In the genomic region with DNA sequence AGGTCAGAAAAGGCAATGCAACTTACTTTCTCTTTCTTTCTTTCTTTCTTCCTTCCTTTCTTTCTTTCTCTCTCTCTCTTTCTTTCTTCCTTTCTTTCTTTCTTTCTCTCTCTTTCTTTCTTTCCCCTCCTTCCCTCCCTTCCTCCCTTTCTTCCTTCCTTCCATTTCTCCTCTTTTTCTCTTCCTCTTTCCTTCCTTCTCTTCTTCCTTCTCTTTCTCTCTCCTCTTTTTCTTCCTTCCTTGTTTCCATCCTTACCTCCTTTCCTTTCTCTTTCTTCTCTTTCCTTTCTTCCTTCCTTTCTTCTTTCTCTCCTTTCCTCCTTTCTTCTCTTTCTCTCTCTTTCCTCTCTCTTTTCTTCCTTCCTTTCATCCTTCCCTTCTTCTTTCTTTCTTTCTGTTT, we compare ENCODE assay signal across 2 cellular contexts.
A peak's percentile ranks its signal among the peaks of the same experiment; 100 is the strongest.
TF ChIP-seq lines count a peak whose summit lies in the region.

No MANE protein-coding gene starts in this region.

TF ChIP-seq in HEK293, 187 proteins besides CTCF, POLR2A, EP300 and RAD21:
- TF ChIP-seq ZNF140 (tag by site-specific recombination; IDR thresholded peaks at IDR 0.05) = no peak
- TF ChIP-seq PRDM1 (tag by site-specific recombination; IDR thresholded peaks at IDR 0.05) = peak; percentile 95
- no peak for TF ChIP-seq ZNF362 (tag by site-specific recombination; IDR thresholded peaks at IDR 0.05)
- 0 out of 2 replicates have a peak, but pooled peaks have one; percentile 18 for TF ChIP-seq ZNF791 (tag by site-specific recombination; IDR thresholded peaks at IDR 0.05)
- TF ChIP-seq ZNF16 (tag by site-specific recombination; IDR thresholded peaks at IDR 0.05; ENCODE audit: low read depth) = no peak
- peak; percentile 29; the same call in 1 of the 2 replicates for TF ChIP-seq ZNF701 (tag by site-specific recombination; IDR thresholded peaks at IDR 0.05)
- TF ChIP-seq ZNF571 (tag by site-specific recombination; IDR thresholded peaks at IDR 0.05) = 0 out of 2 replicates have a peak, but pooled peaks have one; percentile 42
- 0 out of 2 replicates have a peak, but pooled peaks have one; percentile 64 for TF ChIP-seq ZNF776 (tag by site-specific recombination; IDR thresholded peaks at IDR 0.05; ENCODE audit: borderline replicate concordance)
- peak; percentile 94 for TF ChIP-seq ZNF366 (tag by site-specific recombination; conservative IDR thresholded peaks at IDR 0.05)

TF ChIP-seq in K562, 482 proteins besides CTCF, POLR2A, EP300 and RAD21:
- TF ChIP-seq RREB1 (CRISPR knock-in tag; IDR thresholded peaks at IDR 0.05) (no peak), NCOA1 (IDR thresholded peaks at IDR 0.05; ENCODE audit: low read depth) (no peak), PRDM10 (IDR thresholded peaks at IDR 0.05; ENCODE audit: partially characterized antibody) (no peak), NBN (IDR thresholded peaks at IDR 0.05; ENCODE audit: low read depth) (no peak), E2F6 (IDR thresholded peaks at IDR 0.05; ENCODE audit: borderline replicate concordance in 1 of 2, extremely low read depth in 1 of 2, insufficient read depth in 1 of 2, insufficient read length in 1 of 2, low read depth in 1 of 2, low read length in 1 of 2, poor library complexity in 1 of 2, severe bottlenecking in 1 of 2) (no peak), ZC3H4 (CRISPR knock-in tag; IDR thresholded peaks at IDR 0.05; ENCODE audit: borderline replicate concordance) (no peak), MTA3 (IDR thresholded peaks at IDR 0.05; ENCODE audit: borderline replicate concordance) (no peak)
- TF ChIP-seq, protein P1, sequence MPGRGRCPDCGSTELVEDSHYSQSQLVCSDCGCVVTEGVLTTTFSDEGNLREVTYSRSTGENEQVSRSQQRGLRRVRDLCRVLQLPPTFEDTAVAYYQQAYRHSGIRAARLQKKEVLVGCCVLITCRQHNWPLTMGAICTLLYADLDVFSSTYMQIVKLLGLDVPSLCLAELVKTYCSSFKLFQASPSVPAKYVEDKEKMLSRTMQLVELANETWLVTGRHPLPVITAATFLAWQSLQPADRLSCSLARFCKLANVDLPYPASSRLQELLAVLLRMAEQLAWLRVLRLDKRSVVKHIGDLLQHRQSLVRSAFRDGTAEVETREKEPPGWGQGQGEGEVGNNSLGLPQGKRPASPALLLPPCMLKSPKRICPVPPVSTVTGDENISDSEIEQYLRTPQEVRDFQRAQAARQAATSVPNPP (IDR thresholded peaks at IDR 0.05; ENCODE audit: borderline replicate concordance, insufficient read depth, insufficient read length) = no peak
- TF ChIP-seq, protein P2, sequence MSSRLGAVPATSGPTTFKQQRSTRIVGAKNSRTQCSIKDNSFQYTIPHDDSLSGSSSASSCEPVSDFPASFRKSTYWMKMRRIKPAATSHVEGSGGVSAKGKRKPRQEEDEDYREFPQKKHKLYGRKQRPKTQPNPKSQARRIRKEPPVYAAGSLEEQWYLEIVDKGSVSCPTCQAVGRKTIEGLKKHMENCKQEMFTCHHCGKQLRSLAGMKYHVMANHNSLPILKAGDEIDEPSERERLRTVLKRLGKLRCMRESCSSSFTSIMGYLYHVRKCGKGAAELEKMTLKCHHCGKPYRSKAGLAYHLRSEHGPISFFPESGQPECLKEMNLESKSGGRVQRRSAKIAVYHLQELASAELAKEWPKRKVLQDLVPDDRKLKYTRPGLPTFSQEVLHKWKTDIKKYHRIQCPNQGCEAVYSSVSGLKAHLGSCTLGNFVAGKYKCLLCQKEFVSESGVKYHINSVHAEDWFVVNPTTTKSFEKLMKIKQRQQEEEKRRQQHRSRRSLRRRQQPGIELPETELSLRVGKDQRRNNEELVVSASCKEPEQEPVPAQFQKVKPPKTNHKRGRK (tag; IDR thresholded peaks at IDR 0.05) = peak; percentile 43
